15 cellular contexts compared by ENCODE assay signal in genomic region chr1:208208132-208208487, GRCh38. TPM values are rescaled to one million over a fixed set of nuclear protein-coding genes. Genes with fewer than 3 reads are reported as not detected.
A peak's percentile ranks its signal among the peaks of the same experiment; 100 is the strongest.
DNase-seq lines count a peak whose midpoint lies in the region; ATAC-seq, FAIRE-seq and TF ChIP-seq lines count a peak whose summit lies in the region.
"Had no signal": no experiment of that assay in that cellular context is flagged by ENCODE, and none has a peak within 500 bp of the region (broad histone marks: within the 10 kb centered on the region; RNA-seq: fewer than 3 reads in every experiment).

No MANE protein-coding gene starts in this region.

- TF ChIP-seq POLR2A in gastroesophageal sphincter (IDR thresholded peaks at IDR 0.05): no peak
- TF ChIP-seq POLR2A in sigmoid colon (IDR thresholded peaks at IDR 0.05): no peak

- H3K4me2 ChIP-seq in astrocyte (ENCODE audit: low read length): peak overlapping the region; percentile 60

- CTCF ChIA-PET in AG04450 (lab: Charles Lee): interaction anchor here (0.7 to 2.8 kb wide), 5 partner anchors 27 to 245 kb away, joined by 4 to 11 read pairs (median 5); no protein-coding TSS in a partner anchor

- POLR2A ChIA-PET in AG04450 (lab: Yijun Ruan, JAX): interaction anchor here (1.1 to 1.3 kb wide), 2 partner anchors 23 to 49 kb away, joined by 3 to 5 read pairs; no protein-coding TSS in a partner anchor

- H3K27me3 ChIP-seq in AG04450 (ENCODE audit: control insufficient read depth, insufficient read depth, low read length) (no peaks in the 10 kb centered on the region), astrocyte (ENCODE audit: insufficient read depth, low read length) (no peaks in the 10 kb centered on the region), gastroesophageal sphincter (no peaks in the 10 kb centered on the region), sigmoid colon (no peaks in the 10 kb centered on the region)

- H3K4me1 Mint-ChIP-seq in astrocyte (ENCODE audit: low read depth, unreplicated experiment): peaks cover 44% of the 10 kb centered on the region
- no peaks in the 10 kb centered on the region for H3K4me1 Mint-ChIP-seq in stimulated activated naive CD8-positive, alpha-beta T cell treated with anti-CD3 and anti-CD28 coated beads, Interleukin-15, amount 100 ng/mL, for 72 hours

- H3K9me3 Mint-ChIP-seq in astrocyte (ENCODE audit: unreplicated experiment): no peaks in the 10 kb centered on the region
- no peaks in the 10 kb centered on the region for H3K9me3 Mint-ChIP-seq in stimulated activated naive CD8-positive, alpha-beta T cell treated with anti-CD3 and anti-CD28 coated beads, Interleukin-15, amount 100 ng/mL, for 72 hours
- H3K9me3 Mint-ChIP-seq: activated T-cell treated with anti-CD3 and anti-CD28 coated beads, Interleukin-2, amount 50 U/mL, for 72 hours; dendritic cell treated with granulocyte-macrophage colony-stimulating factor and Interleukin-4, amounts not matched to agents 40 ng/mL and 50 ng/mL, for 4 days had no signal

- H3K9me3 ChIP-seq in AG04450 (ENCODE audit: control insufficient read depth, insufficient read depth, low read length) (no peaks in the 10 kb centered on the region), astrocyte (ENCODE audit: insufficient read depth, low read depth, low read length) (no peaks in the 10 kb centered on the region), gastroesophageal sphincter (no peaks in the 10 kb centered on the region), sigmoid colon (no peaks in the 10 kb centered on the region)

- H3K36me3 ChIP-seq in astrocyte (ENCODE audit: insufficient read depth, low read length) (no peaks in the 10 kb centered on the region), gastroesophageal sphincter (peaks cover 0 to 65% of the 10 kb centered on the region in 2 donors), sigmoid colon (peaks cover 0 to 31% (median 0%) of the 10 kb centered on the region in 4 donors)

- H3K27ac ChIP-seq in AG04450 (ENCODE audit: low read depth, low read length) (peak overlapping the region; percentile 21), astrocyte (ENCODE audit: low read depth, low read length) (peak overlapping the region; percentile 33), gastroesophageal sphincter (peak overlapping the region in 3 of 4 donors; percentile 55 to 63 (median 59)), sigmoid colon (peak overlapping the region in 3 of 4 donors; percentile 2 to 60 (median 24))

- no peaks in the 10 kb centered on the region for H3K27me3 Mint-ChIP-seq in astrocyte (ENCODE audit: low read depth, unreplicated experiment)
- no peaks in the 10 kb centered on the region for H3K27me3 Mint-ChIP-seq in stimulated activated naive CD8-positive, alpha-beta T cell treated with anti-CD3 and anti-CD28 coated beads, Interleukin-15, amount 100 ng/mL, for 72 hours

- H3K27ac Mint-ChIP-seq in astrocyte (ENCODE audit: unreplicated experiment): no peak overlapping the region
- no peak overlapping the region for H3K27ac Mint-ChIP-seq in stimulated activated naive CD8-positive, alpha-beta T cell treated with anti-CD3 and anti-CD28 coated beads, Interleukin-15, amount 100 ng/mL, for 72 hours
- H3K27ac Mint-ChIP-seq: activated T-cell treated with anti-CD3 and anti-CD28 coated beads, Interleukin-2, amount 50 U/mL, for 72 hours had no signal

- ATAC-seq in gastroesophageal sphincter (no peak), HG03196 (IDR thresholded peaks at IDR 0.05; ENCODE audit: unreplicated experiment) (no peak)
- no peak for ATAC-seq in stimulated activated naive CD8-positive, alpha-beta T cell treated with anti-CD3 and anti-CD28 coated beads, Interleukin-15, amount 100 ng/mL, for 72 hours
- ATAC-seq: activated T-cell treated with anti-CD3 and anti-CD28 coated beads, Interleukin-2, amount 50 U/mL, for 72 hours had no signal

- TF ChIP-seq CTCF in AG04450 (IDR thresholded peaks at IDR 0.05; ENCODE audit: low read depth, low read length) (no peak), astrocyte (IDR thresholded peaks at IDR 0.05; ENCODE audit: insufficient read depth, low read depth, low read length) (no peak), gastroesophageal sphincter (IDR thresholded peaks at IDR 0.05) (no peak), sigmoid colon (IDR thresholded peaks at IDR 0.05) (no peak)

- peaks cover 2% of the 10 kb centered on the region for H3K36me3 Mint-ChIP-seq in astrocyte (ENCODE audit: low read depth, unreplicated experiment)

- no peak overlapping the region for H2AFZ ChIP-seq in astrocyte (ENCODE audit: low read depth, low read length)

- no peak overlapping the region for H3K4me3 Mint-ChIP-seq in astrocyte (ENCODE audit: unreplicated experiment)
- no peak overlapping the region for H3K4me3 Mint-ChIP-seq in stimulated activated naive CD8-positive, alpha-beta T cell treated with anti-CD3 and anti-CD28 coated beads, Interleukin-15, amount 100 ng/mL, for 72 hours
- H3K4me3 Mint-ChIP-seq: activated T-cell treated with anti-CD3 and anti-CD28 coated beads, Interleukin-2, amount 50 U/mL, for 72 hours; dendritic cell treated with granulocyte-macrophage colony-stimulating factor and Interleukin-4, amounts not matched to agents 40 ng/mL and 50 ng/mL, for 4 days had no signal

- H4K20me1 ChIP-seq in astrocyte (ENCODE audit: insufficient read depth, low read length): no peaks in the 10 kb centered on the region

- H3K79me2 ChIP-seq in astrocyte (ENCODE audit: insufficient read depth, low read length): no peaks in the 10 kb centered on the region

- H3K4me3 ChIP-seq in AG04450 (ENCODE audit: low read depth, low read length) (no peak overlapping the region), astrocyte (ENCODE audit: insufficient read depth, low read depth, low read length) (no peak overlapping the region), gastroesophageal sphincter (no peak overlapping the region), sigmoid colon (no peak overlapping the region)

- no peak for FAIRE-seq in astrocyte (lab: Jason Lieb, UNC)
- FAIRE-seq: G401.6, urothelium cell line had no signal

- no peak overlapping the region for H3K9ac ChIP-seq in astrocyte (ENCODE audit: low read length)

- no peak for TF ChIP-seq EP300 in gastroesophageal sphincter (IDR thresholded peaks at IDR 0.05)
- TF ChIP-seq EP300 in sigmoid colon (IDR thresholded peaks at IDR 0.05): no peak

- DNase-seq in AG04450 (ENCODE audit: low read depth, low spot score) (no peak), astrocyte (ENCODE audit: low read depth) (no peak), sigmoid colon (no peak), NCI-H146 treated with DMSO at 0.1 percent for 48 hours (lab: John Stamatoyannopoulos, UW; ENCODE audit: unreplicated experiment) (no peak), AG20443 (ENCODE audit: low spot score) (no peak)
- no peak for DNase-seq in stimulated activated naive CD8-positive, alpha-beta T cell treated with anti-CD3 and anti-CD28 coated beads, Interleukin-15, amount 100 ng/mL, for 72 hours
- DNase-seq: activated CD4-positive, alpha-beta T cell treated with anti-CD3 and anti-CD28 coated beads, Interleukin-2, amount 50 U/mL, for 48 hours; activated T-cell treated with anti-CD3 and anti-CD28 coated beads, Interleukin-2, amount 50 U/mL, for 72 hours; NCI-H2171; NK-92 treated with Interleukin-12 subunit alpha and Interleukin-12 subunit beta, amount 100 ng/mL, for 24 hours had no signal

- intact Hi-C loops in sigmoid colon (cut with DNase I): no loop called here

- H3K4me1 ChIP-seq in astrocyte (ENCODE audit: insufficient read depth, low read length) (peaks cover 47% of the 10 kb centered on the region), gastroesophageal sphincter (peaks cover 8 to 85% (median 43%) of the 10 kb centered on the region in 3 donors), sigmoid colon (peaks cover 0 to 10% (median 10%) of the 10 kb centered on the region in 4 donors)

RNA-seq across cellular contexts. Expression of gene PLXNA2, which starts 36.1 kb away (rescaled TPM):
- polyA plus RNA-seq in AG04450 (2011; rRNA removed) (0.10 and 0.16 TPM in 2 replicates), sigmoid colon (10 to 100 TPM in 1 of 3 donors, 1 to 10 TPM in 2; 2.4 to 14.2 (median 4.9) TPM)
- 0.37 and 0.70 TPM in 2 replicates for polyA minus RNA-seq in AG04450 (2011; rRNA and poly(A)+ RNA removed)
- total RNA-seq in astrocyte (16.3 and 17.7 TPM in 2 replicates), gastroesophageal sphincter (10 to 100 TPM; 12.5 to 38.3 (median 32.0) TPM), sigmoid colon (10 to 100 TPM in 2 of 4 donors, 1 to 10 TPM in 2; 5.1 to 16.1 (median 8.4) TPM)
